ENCODE assay signal across 8 cellular contexts in the genomic region with DNA sequence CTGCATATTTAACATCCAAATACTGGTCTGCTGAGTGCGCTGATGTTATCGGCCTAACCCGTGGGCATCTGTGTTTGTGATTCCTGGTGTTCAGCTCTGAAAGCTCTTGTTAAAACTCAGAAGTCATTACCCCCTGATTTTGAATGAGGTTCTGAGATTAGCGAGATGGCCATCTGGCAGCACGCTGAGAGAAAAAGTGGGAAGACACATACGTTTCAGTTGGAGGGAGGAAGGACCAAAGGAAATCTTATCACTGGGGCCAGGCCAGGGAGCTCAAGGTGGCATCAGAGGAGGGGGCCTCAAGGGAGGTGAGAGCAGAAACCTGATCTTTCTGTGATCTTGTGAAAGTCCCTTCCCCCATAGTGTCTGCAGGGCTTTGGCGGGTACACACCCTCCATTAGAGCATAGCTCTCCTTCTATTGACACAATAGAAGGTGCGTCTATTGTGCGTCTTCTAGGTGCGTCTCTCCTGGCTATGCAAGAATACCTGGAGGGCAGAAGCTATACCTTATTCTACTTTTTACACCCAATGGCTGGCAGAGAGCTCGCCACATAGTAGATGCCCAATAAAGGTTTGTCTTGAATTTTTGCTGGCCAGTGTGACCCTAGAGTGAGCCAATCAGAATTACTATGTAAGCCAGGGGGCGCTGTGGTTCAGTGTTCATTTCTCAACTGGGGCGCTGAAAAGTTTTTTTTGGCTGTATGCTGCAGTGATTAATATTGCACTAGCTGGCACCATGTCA.
DNase-seq lines count a peak whose midpoint lies in the region; ATAC-seq, FAIRE-seq and TF ChIP-seq lines count a peak whose summit lies in the region.

No MANE protein-coding gene starts in this region.

- H3K4me1 Mint-ChIP-seq in Calu3 (ENCODE audit: low read depth, unreplicated experiment) (peaks cover 7% of the 10 kb centered on the region), osteocyte (ENCODE audit: unreplicated experiment) (peaks cover 20% of the 10 kb centered on the region)

- no peaks in the 10 kb centered on the region for H3K27me3 ChIP-seq in H1 (replicated peaks in 1 of 4; ENCODE audit: control insufficient read depth in 3 of 4, extremely low read depth in 1 of 4, insufficient read depth in 3 of 4, low read length in 3 of 4)

- no peaks in the 10 kb centered on the region for H3K23me2 ChIP-seq in H1 (ENCODE audit: low read depth, low read length)

- no peak overlapping the region; the same call in 1 of the 2 replicates for H3K18ac ChIP-seq in H1 (ENCODE audit: extremely low read depth, low read length)

- H2AK5ac ChIP-seq in H1 (ENCODE audit: low read depth, low read length): no peak overlapping the region

- no peak overlapping the region for H2BK15ac ChIP-seq in H1 (ENCODE audit: low read length)

- no peak overlapping the region for H3K4ac ChIP-seq in H1 (replicated peaks; ENCODE audit: insufficient read length, low read depth, low read length)

- H3K9me3 Mint-ChIP-seq in Calu3 (ENCODE audit: low read depth, unreplicated experiment) (no peaks in the 10 kb centered on the region), osteocyte (ENCODE audit: unreplicated experiment) (no peaks in the 10 kb centered on the region)

- TF ChIP-seq RAD21 in H1 (IDR thresholded peaks at IDR 0.05 in 1 of 2, conservative IDR thresholded peaks at IDR 0.05 in 1 of 2; ENCODE audit: low read depth in 2 of 2, low read length in 2 of 2): peak; percentile 81 to 86

- H3K27ac Mint-ChIP-seq in Calu3 (ENCODE audit: unreplicated experiment) (no peak overlapping the region), osteocyte (ENCODE audit: unreplicated experiment) (no peak overlapping the region)

- TF ChIP-seq CTCF in Calu3 (IDR thresholded peaks at IDR 0.05; ENCODE audit: unreplicated experiment) (peak; percentile 35), LNCAP (IDR thresholded peaks at IDR 0.05) (peak; percentile 50; the same call in 1 of the 2 replicates), H1 (IDR thresholded peaks at IDR 0.05; ENCODE audit: control extremely low read depth in 1 of 3, insufficient read depth in 1 of 3, low read depth in 1 of 3, low read length in 3 of 3) (peak; percentile 15 to 71 (median 70)), osteocyte (IDR thresholded peaks at IDR 0.05) (peak; percentile 49)

- H4K91ac ChIP-seq in H1 (replicated peaks; ENCODE audit: insufficient read length, low read length): no peak overlapping the region

- POLR2A ChIA-PET in H1 (lab: Charles Lee; ENCODE audit: partially characterized antibody): no interaction called here

- H3K79me1 ChIP-seq in H1 (ENCODE audit: low read depth, low read length): no peaks in the 10 kb centered on the region

- no peak for TF ChIP-seq EP300 in H1 (IDR thresholded peaks at IDR 0.05; ENCODE audit: borderline replicate concordance in 1 of 2, low read depth in 2 of 2, low read length in 2 of 2)

- H3K56ac ChIP-seq in H1 (replicated peaks; ENCODE audit: insufficient read length, low read depth, low read length): no peak overlapping the region

- no peak overlapping the region for H2BK120ac ChIP-seq in H1 (replicated peaks; ENCODE audit: low read depth, low read length)

- H2AFZ ChIP-seq in H1 (ENCODE audit: low read length): no peak overlapping the region

- H4K5ac ChIP-seq in H1 (ENCODE audit: insufficient read length, low read depth, low read length): no peak overlapping the region

- no peak overlapping the region; the same call in 1 of the 2 replicates for H2BK5ac ChIP-seq in H1 (ENCODE audit: low read depth, low read length)

- no peak for ATAC-seq in HG03439 (IDR thresholded peaks at IDR 0.05; ENCODE audit: unreplicated experiment)
- ATAC-seq in GM21825 (IDR thresholded peaks at IDR 0.05; ENCODE audit: unreplicated experiment): no peak

- no peak overlapping the region for H2BK20ac ChIP-seq in H1 (ENCODE audit: low read length)

- H4K20me1 ChIP-seq in H1 (replicated peaks in 1 of 2; ENCODE audit: control insufficient read depth in 1 of 2, insufficient read depth in 2 of 2, low read length in 2 of 2): no peaks in the 10 kb centered on the region

- no peak for TF ChIP-seq POLR2A in H1 (IDR thresholded peaks at IDR 0.05; ENCODE audit: control extremely low read depth in 1 of 2, low read depth in 2 of 2, low read length in 2 of 2)

- no peak overlapping the region for H3K9ac ChIP-seq in H1 (replicated peaks in 1 of 4; ENCODE audit: extremely low read depth in 1 of 4, low read depth in 3 of 4, low read length in 3 of 4)

- no peak overlapping the region for H4K8ac ChIP-seq in H1 (ENCODE audit: extremely low read depth, insufficient read depth, low read length)

- H3K14ac ChIP-seq in H1 (ENCODE audit: insufficient read length): no peak overlapping the region

- peak; percentile 84 for FAIRE-seq in H1 (lab: Jason Lieb, UNC)

- no peak overlapping the region for H2BK12ac ChIP-seq in H1 (ENCODE audit: low read depth, low read length)

- H3K36me3 ChIP-seq in H1 (ENCODE audit: control insufficient read depth in 2 of 4, insufficient read depth in 4 of 4, low read length in 3 of 4): no peaks in the 10 kb centered on the region

- H3K4me3 Mint-ChIP-seq in Calu3 (ENCODE audit: low read depth, unreplicated experiment) (no peak overlapping the region), osteocyte (ENCODE audit: unreplicated experiment) (no peak overlapping the region)

- CTCF ChIA-PET in Calu3 (lab: Charles Lee) (interaction anchor here (0.6 to 1.3 kb wide), 5 partner anchors 39 to 677 kb away, joined by 3 to 8 read pairs (median 3); no protein-coding TSS in a partner anchor), H1 (lab: Charles Lee; ENCODE audit: partially characterized antibody) (interaction anchor here (0.6 to 6.7 kb wide), 98 partner anchors 9 to 1174 kb away, joined by 3 to 114 read pairs (median 4); no protein-coding TSS in a partner anchor)

- H3K36me3 Mint-ChIP-seq in Calu3 (ENCODE audit: insufficient read depth, unreplicated experiment) (peaks cover 7% of the 10 kb centered on the region), osteocyte (ENCODE audit: unreplicated experiment) (no peaks in the 10 kb centered on the region)

- DNase-seq in Calu3 (peak; percentile 56), H1 (ENCODE audit: low read depth in 1 of 2, low spot score in 2 of 2) (peak in 1 of 2 experiments; percentile 87), osteocyte (ENCODE audit: extremely low spot score, unreplicated experiment) (no peak), DMS114 treated with DMSO at 0.1 percent for 48 hours (lab: John Stamatoyannopoulos, UW; ENCODE audit: unreplicated experiment) (no peak)
- peak; percentile 39 to 45 for DNase-seq in activated CD4-positive, alpha-beta T cell treated with anti-CD3 and anti-CD28 coated beads, Interleukin-2, amount 50 U/mL, for 4 hours

- WGBS in H1 (ENCODE audit: extremely low coverage in 1 of 2, insufficient coverage in 1 of 2, insufficient read length in 1 of 2, insufficient replicate concordance in 2 of 2, low coverage in 1 of 2, low lambda C conversion rate in 2 of 2, missing lambda C conversion rate in 1 of 2), 2 experiments: 82% methylated on average over 13 of the region's 13 CpGs; no CpG with 5 or more reads in 1 of the 2 experiments

- no peak overlapping the region for H3K4me3 ChIP-seq in H1 (ENCODE audit: extremely low read depth in 1 of 4, insufficient read depth in 2 of 4, low read depth in 3 of 4, low read length in 4 of 4)

- no peak overlapping the region for H3K4me2 ChIP-seq in H1 (ENCODE audit: insufficient read depth in 1 of 2, low read depth in 2 of 2, low read length in 2 of 2)

- no TSS peak for BruUV-seq in Calu3 (replicated peaks; lab: Mats Ljungman, UMichigan)

- no peaks in the 10 kb centered on the region for H3K79me2 ChIP-seq in H1 (ENCODE audit: control insufficient read depth in 1 of 2, insufficient read depth in 2 of 2, low read length in 2 of 2)

- H3K27me3 Mint-ChIP-seq in Calu3 (ENCODE audit: unreplicated experiment) (peaks cover 5% of the 10 kb centered on the region), osteocyte (ENCODE audit: unreplicated experiment) (peaks cover 21% of the 10 kb centered on the region)

- no peak overlapping the region for H3K27ac ChIP-seq in H1 (ENCODE audit: low read depth, low read length)

- H3K23ac ChIP-seq in H1 (ENCODE audit: insufficient read length): no peak overlapping the region

- intact Hi-C loops in Calu3 (cut with micrococcal nuclease; ENCODE audit: unreplicated experiment): loop anchor here (2.0 kb wide), 1 partner anchor 153 kb away; no protein-coding TSS in a partner anchor

- no peaks in the 10 kb centered on the region; a peak in 1 of 7 replicates for H3K4me1 ChIP-seq in H1 (replicated peaks in 1 of 4; ENCODE audit: control insufficient read depth in 3 of 4, insufficient read depth in 4 of 4, low read length in 3 of 4)

- H3K9me3 ChIP-seq in H1 (ENCODE audit: insufficient read depth in 2 of 2, low read depth in 1 of 2, low read length in 1 of 2): no peaks in the 10 kb centered on the region

TF ChIP-seq in H1, 55 proteins besides CTCF, POLR2A, EP300 and RAD21:
- no peak for TF ChIP-seq SUZ12 (IDR thresholded peaks at IDR 0.05; ENCODE audit: low read length)
- no peak for TF ChIP-seq EZH2 (IDR thresholded peaks at IDR 0.05; ENCODE audit: low read depth, low read length, severe bottlenecking)
- TF ChIP-seq GABPA (IDR thresholded peaks at IDR 0.05; ENCODE audit: borderline replicate concordance, insufficient read depth, low read length): no peak
- no peak for TF ChIP-seq MAFK (IDR thresholded peaks at IDR 0.05; ENCODE audit: low read depth, low read length)
- TF ChIP-seq JUN (IDR thresholded peaks at IDR 0.05; ENCODE audit: low read depth, low read length): no peak
- TF ChIP-seq, protein P1, sequence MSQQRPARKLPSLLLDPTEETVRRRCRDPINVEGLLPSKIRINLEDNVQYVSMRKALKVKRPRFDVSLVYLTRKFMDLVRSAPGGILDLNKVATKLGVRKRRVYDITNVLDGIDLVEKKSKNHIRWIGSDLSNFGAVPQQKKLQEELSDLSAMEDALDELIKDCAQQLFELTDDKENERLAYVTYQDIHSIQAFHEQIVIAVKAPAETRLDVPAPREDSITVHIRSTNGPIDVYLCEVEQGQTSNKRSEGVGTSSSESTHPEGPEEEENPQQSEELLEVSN (IDR thresholded peaks at IDR 0.05): no peak
- no peak for TF ChIP-seq RBBP5 (IDR thresholded peaks at IDR 0.05; ENCODE audit: borderline replicate concordance, low read depth, low read length)
- no peak for TF ChIP-seq BRCA1 (IDR thresholded peaks at IDR 0.05; ENCODE audit: low read depth, low read length)
- TF ChIP-seq KDM5A (IDR thresholded peaks at IDR 0.05; ENCODE audit: low read length): no peak
- no peak for TF ChIP-seq SP1 (IDR thresholded peaks at IDR 0.05; ENCODE audit: low read depth, low read length)
- no peak for TF ChIP-seq SP4 (IDR thresholded peaks at IDR 0.05; ENCODE audit: low read length)
- no peak for TF ChIP-seq SIN3A (conservative IDR thresholded peaks at IDR 0.05 in 1 of 2, IDR thresholded peaks at IDR 0.05 in 1 of 2; ENCODE audit: low read depth in 1 of 2, low read length in 2 of 2)
- TF ChIP-seq PHF8 (conservative IDR thresholded peaks at IDR 0.05; ENCODE audit: low read depth, low read length): no peak
- TF ChIP-seq CHD2 (IDR thresholded peaks at IDR 0.05; ENCODE audit: low read length): no peak

Comparison
In these comparisons a context has a peak if more than half of its experiments do, and no peak if none do; other contexts are left out.
1. DNase-seq: peak in Calu3 (single experiment) and activated CD4-positive, alpha-beta T cell treated with anti-CD3 and anti-CD28 coated beads, Interleukin-2, amount 50 U/mL, for 4 hours (2 of 2); none in osteocyte (single experiment) and DMS114 treated with DMSO at 0.1 percent for 48 hours (single experiment).
2. Peak in every context shown above with its lines, with median percentiles within 50 percentile points of each other: CTCF ChIP-seq.